8 cellular contexts compared by ENCODE assay signal in the genomic region with DNA sequence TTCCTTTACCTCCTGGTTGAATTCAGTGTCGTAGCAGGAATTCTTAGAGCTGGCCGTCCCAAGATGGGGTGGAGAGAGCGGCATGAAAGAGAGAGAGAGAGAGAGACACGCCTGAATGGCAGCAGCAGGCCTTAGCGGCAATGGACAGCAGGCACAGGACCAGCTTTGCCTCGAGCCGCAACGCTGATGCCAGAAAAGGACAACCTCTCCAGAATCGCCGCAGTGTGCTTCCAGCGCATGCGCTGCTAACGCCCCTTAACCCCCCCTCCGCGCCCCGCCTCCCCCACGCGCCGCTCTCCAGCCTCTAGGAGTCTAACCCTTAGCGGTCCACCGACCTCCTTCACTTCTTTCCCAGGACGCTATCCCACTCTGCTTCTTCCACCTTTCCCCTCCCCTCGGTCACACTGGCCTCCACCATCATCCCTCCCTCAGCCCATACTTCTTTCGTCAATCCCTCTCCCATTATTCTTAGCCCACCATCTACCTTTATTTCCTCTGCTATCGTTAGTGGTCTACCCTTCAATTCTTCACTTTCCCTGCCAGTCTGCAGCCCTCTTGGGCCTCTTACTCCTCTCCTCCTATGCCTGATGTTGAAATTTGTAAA. TPM values are rescaled to one million over a fixed set of nuclear protein-coding genes. Genes with fewer than 3 reads are reported as not detected.
A peak's percentile ranks its signal among the peaks of the same experiment; 100 is the strongest.
DNase-seq lines count a peak whose midpoint lies in the region; ATAC-seq and TF ChIP-seq lines count a peak whose summit lies in the region.

No MANE protein-coding gene starts in this region.

- H3K36me3 ChIP-seq in MG63: peaks cover 21% of the 10 kb centered on the region

- H3K9me3 ChIP-seq in MG63: 0 out of 2 replicates have a peak, but pooled peaks cover 1% of the 10 kb centered on the region

- H3K9me3 Mint-ChIP-seq in neural crest cell: peaks cover 3% of the 10 kb centered on the region
- no peaks in the 10 kb centered on the region for H3K9me3 Mint-ChIP-seq in stimulated activated naive CD8-positive, alpha-beta T cell treated with anti-CD3 and anti-CD28 coated beads, Interleukin-15, Interleukin-2, amounts not matched to agents 100 ng/mL and 50 ng/mL, for 24 hours

- DNase-seq in MG63: peak; percentile 78
- DNase-seq in SIG-M5 (lab: John Stamatoyannopoulos, UW): peak; percentile 3
- peak; percentile 52 for DNase-seq in activated gamma-delta T cell (lab: John Stamatoyannopoulos, UW)
- peak; percentile 61 to 87 for DNase-seq in foreskin fibroblast
- peak; percentile 51 for DNase-seq in neural crest cell (ENCODE audit: low read depth, low spot score)

- peaks cover 25% of the 10 kb centered on the region for H3K4me1 Mint-ChIP-seq in neural crest cell
- peaks cover 11% of the 10 kb centered on the region for H3K4me1 Mint-ChIP-seq in stimulated activated naive CD8-positive, alpha-beta T cell treated with anti-CD3 and anti-CD28 coated beads, Interleukin-15, Interleukin-2, amounts not matched to agents 100 ng/mL and 50 ng/mL, for 24 hours (ENCODE audit: low read depth)

- peak overlapping the region; percentile 96 for H3K27ac Mint-ChIP-seq in neural crest cell (ENCODE audit: unreplicated experiment)
- H3K27ac Mint-ChIP-seq in stimulated activated naive CD8-positive, alpha-beta T cell treated with anti-CD3 and anti-CD28 coated beads, Interleukin-15, Interleukin-2, amounts not matched to agents 100 ng/mL and 50 ng/mL, for 24 hours: peak overlapping the region; percentile 86

- TF ChIP-seq CTCF in 22Rv1 (IDR thresholded peaks at IDR 0.05): no peak
- TF ChIP-seq CTCF in foreskin fibroblast (IDR thresholded peaks at IDR 0.05; ENCODE audit: low read depth, low read length): no peak
- no peak for TF ChIP-seq CTCF in neural crest cell (conservative IDR thresholded peaks at IDR 0.05)

- H3K4me3 ChIP-seq in MG63 (peak overlapping the region; percentile 85), foreskin fibroblast (ENCODE audit: low read depth in 1 of 2, low read length in 2 of 2) (peak overlapping the region; percentile 77 to 89)

- no peaks in the 10 kb centered on the region for H3K27me3 ChIP-seq in MG63

- H3K36me3 Mint-ChIP-seq in neural crest cell (ENCODE audit: low read depth): peaks cover 3% of the 10 kb centered on the region
- peaks cover 4% of the 10 kb centered on the region for H3K36me3 Mint-ChIP-seq in stimulated activated naive CD8-positive, alpha-beta T cell treated with anti-CD3 and anti-CD28 coated beads, Interleukin-15, Interleukin-2, amounts not matched to agents 100 ng/mL and 50 ng/mL, for 24 hours (ENCODE audit: low read depth)

- no peaks in the 10 kb centered on the region for H3K27me3 Mint-ChIP-seq in neural crest cell (ENCODE audit: low read depth)
- no peaks in the 10 kb centered on the region for H3K27me3 Mint-ChIP-seq in stimulated activated naive CD8-positive, alpha-beta T cell treated with anti-CD3 and anti-CD28 coated beads, Interleukin-15, Interleukin-2, amounts not matched to agents 100 ng/mL and 50 ng/mL, for 24 hours

- peak; percentile 40 for ATAC-seq in GM18907 (IDR thresholded peaks at IDR 0.05; ENCODE audit: unreplicated experiment)

- H3K27ac ChIP-seq in 22Rv1: peak overlapping the region; percentile 93

- peak overlapping the region; percentile 96 for H3K4me3 Mint-ChIP-seq in neural crest cell
- H3K4me3 Mint-ChIP-seq in stimulated activated naive CD8-positive, alpha-beta T cell treated with anti-CD3 and anti-CD28 coated beads, Interleukin-15, Interleukin-2, amounts not matched to agents 100 ng/mL and 50 ng/mL, for 24 hours: peak overlapping the region; percentile 97

RNA-seq across cellular contexts. Expression of gene ZCCHC13, which starts 10.5 kb away (rescaled TPM):
- not detected in 2 replicates for total RNA-seq in MG63 (2014; rRNA removed; shearing (Covaris generic); ENCODE audit: low replicate concordance)
- total RNA-seq in neural crest cell: not detected in 2 replicates

Comparison
In these comparisons a context has a peak if more than half of its experiments do, and no peak if none do; other contexts are left out.
1. Peak in every context shown above with its lines: DNase-seq, ATAC-seq, H3K4me3 ChIP-seq and H3K27ac ChIP-seq.
2. DNase-seq: peak in every context shown above with its lines; median percentile 78 in MG63; 74 in foreskin fibroblast; 52 in activated gamma-delta T cell; 51 in neural crest cell; 3 in SIG-M5.